8 cellular contexts compared by ENCODE assay signal in the genomic region with DNA sequence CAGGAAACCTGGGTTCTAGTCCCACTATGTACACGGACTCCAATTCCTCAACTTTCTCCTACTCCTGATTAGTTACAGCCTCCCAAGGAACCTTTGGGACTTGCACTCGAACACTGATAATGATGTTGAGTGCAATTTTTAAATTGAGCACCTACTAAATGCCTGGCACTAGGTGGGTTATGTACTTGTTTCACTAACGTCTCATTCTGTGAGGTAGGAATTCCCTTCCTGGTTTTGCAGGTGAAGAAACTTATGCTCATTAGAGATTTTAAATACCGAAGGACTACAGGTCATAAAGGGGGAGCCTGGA. TPM values are rescaled to one million over a fixed set of nuclear protein-coding genes. Genes with fewer than 3 reads are reported as not detected.
A peak's percentile ranks its signal among the peaks of the same experiment; 100 is the strongest.
DNase-seq lines count a peak whose midpoint lies in the region; ATAC-seq, FAIRE-seq and TF ChIP-seq lines count a peak whose summit lies in the region.

No MANE protein-coding gene starts in this region.

- no peak for FAIRE-seq in kidney (lab: Jason Lieb, UNC)

- H3K4me3 ChIP-seq in kidney (ENCODE audit: low read length in 2 of 2) (peak overlapping the region; percentile 83 to 89), tibial nerve (peak overlapping the region; percentile 62 to 83 (median 80))

- POLR2A ChIA-PET in activated CD8-positive, alpha-beta T cell treated with anti-CD3 and anti-CD28 coated beads, Interleukin-2, amount 10 ng/mL, durations not matched to agents 7 days and 5 days (lab: Charles Lee) = interaction anchor here (2.9 kb wide), 1 partner anchor 59 kb away, joined by 17 read pairs; a partner anchor contains a TSS

- H3K9ac ChIP-seq in kidney (ENCODE audit: low read length in 2 of 2) = peak overlapping the region in 1 of 2 donors; percentile 43

- no peak for TF ChIP-seq POLR2A in tibial nerve (IDR thresholded peaks at IDR 0.05)

- H3K27ac ChIP-seq in kidney (ENCODE audit: low read depth in 2 of 2, low read length in 2 of 2) (no peak overlapping the region), tibial nerve (no peak overlapping the region)

- H3K27ac Mint-ChIP-seq in activated T-cell treated with anti-CD3 and anti-CD28 coated beads, Interleukin-2, amount 50 U/mL, for 72 hours = peak overlapping the region; percentile 89
- peak overlapping the region; percentile 87 for H3K27ac Mint-ChIP-seq in activated CD8-positive, alpha-beta T cell treated with anti-CD3 and anti-CD28 coated beads, Interleukin-2, amount 10 ng/mL, durations not matched to agents 7 days and 5 days

- no peaks in the 10 kb centered on the region for H3K9me3 Mint-ChIP-seq in activated T-cell treated with anti-CD3 and anti-CD28 coated beads, Interleukin-2, amount 50 U/mL, for 72 hours
- H3K9me3 Mint-ChIP-seq in activated CD8-positive, alpha-beta T cell treated with anti-CD3 and anti-CD28 coated beads, Interleukin-2, amount 10 ng/mL, durations not matched to agents 7 days and 5 days (ENCODE audit: insufficient read depth) = no peaks in the 10 kb centered on the region

- ATAC-seq in activated T-cell treated with anti-CD3 and anti-CD28 coated beads, Interleukin-2, amount 50 U/mL, for 72 hours (replicated peaks in 1 of 2) = no peak
- ATAC-seq in activated CD8-positive, alpha-beta T cell treated with anti-CD3 and anti-CD28 coated beads, Interleukin-2, amount 10 ng/mL, durations not matched to agents 7 days and 5 days = no peak
- no peak for ATAC-seq in omental fat pad (ENCODE audit: low FRiP score)

- H3K9me3 ChIP-seq in kidney (ENCODE audit: control insufficient read depth in 1 of 2, low read length in 2 of 2) = no peaks in the 10 kb centered on the region
- no peaks in the 10 kb centered on the region for H3K9me3 ChIP-seq in tibial nerve

- H3K4me1 Mint-ChIP-seq in activated T-cell treated with anti-CD3 and anti-CD28 coated beads, Interleukin-2, amount 50 U/mL, for 72 hours (ENCODE audit: low read depth) = peaks cover 39% of the 10 kb centered on the region
- peaks cover 44% of the 10 kb centered on the region for H3K4me1 Mint-ChIP-seq in activated CD8-positive, alpha-beta T cell treated with anti-CD3 and anti-CD28 coated beads, Interleukin-2, amount 10 ng/mL, durations not matched to agents 7 days and 5 days (ENCODE audit: low read depth)

- CTCF ChIA-PET in activated CD8-positive, alpha-beta T cell treated with anti-CD3 and anti-CD28 coated beads, Interleukin-2, amount 10 ng/mL, durations not matched to agents 7 days and 5 days (lab: Charles Lee) = interaction anchor here (0.6 to 2.4 kb wide), 5 partner anchors 25 to 362 kb away, joined by 3 to 8 read pairs (median 5); no protein-coding TSS in a partner anchor

- DNase-seq in activated T-cell treated with anti-CD3 and anti-CD28 coated beads, Interleukin-2, amount 50 U/mL, for 72 hours = no peak
- DNase-seq in activated T-cell treated with anti-CD3 and anti-CD28 coated beads for 4 hours (no peak), kidney (no peak), tibial nerve (ENCODE audit: low spot score in 2 of 2) (no peak), omental fat pad (ENCODE audit: low spot score) (no peak), AG08395 (ENCODE audit: low spot score) (no peak)
- no peak for DNase-seq in activated CD8-positive, alpha-beta T cell treated with anti-CD3 and anti-CD28 coated beads, Interleukin-2, amount 10 ng/mL, durations not matched to agents 7 days and 5 days
- no peak for DNase-seq in stimulated activated CD4-positive, alpha-beta T cell treated with anti-CD3 and anti-CD28 coated beads, Interleukin-4, amount 100 ng/mL, for 24 hours

- no peaks in the 10 kb centered on the region for H3K27me3 Mint-ChIP-seq in activated T-cell treated with anti-CD3 and anti-CD28 coated beads, Interleukin-2, amount 50 U/mL, for 72 hours (ENCODE audit: low read depth)
- no peaks in the 10 kb centered on the region for H3K27me3 Mint-ChIP-seq in activated CD8-positive, alpha-beta T cell treated with anti-CD3 and anti-CD28 coated beads, Interleukin-2, amount 10 ng/mL, durations not matched to agents 7 days and 5 days (ENCODE audit: low read depth)

- peak overlapping the region; percentile 91 to 99 for H3K4me3 Mint-ChIP-seq in activated T-cell treated with anti-CD3 and anti-CD28 coated beads, Interleukin-2, amount 50 U/mL, for 72 hours
- peak overlapping the region; percentile 84 for H3K4me3 Mint-ChIP-seq in activated CD8-positive, alpha-beta T cell treated with anti-CD3 and anti-CD28 coated beads, Interleukin-2, amount 10 ng/mL, durations not matched to agents 7 days and 5 days

- H3K36me3 ChIP-seq in kidney (ENCODE audit: control insufficient read depth in 1 of 2, insufficient read depth in 2 of 2, low read length in 2 of 2) = peaks cover 0 to 5% of the 10 kb centered on the region in 2 donors
- peaks cover 0 to 21% (median 3%) of the 10 kb centered on the region in 3 donors for H3K36me3 ChIP-seq in tibial nerve

- intact Hi-C loops in kidney (cut with DNase I) = no loop called here

- no peaks in the 10 kb centered on the region for H3K27me3 ChIP-seq in tibial nerve

- TF ChIP-seq EP300 in tibial nerve (IDR thresholded peaks at IDR 0.05) = no peak

- peaks cover 6 to 21% of the 10 kb centered on the region in 2 donors for H3K36me3 Mint-ChIP-seq in activated T-cell treated with anti-CD3 and anti-CD28 coated beads, Interleukin-2, amount 50 U/mL, for 72 hours (ENCODE audit: insufficient read depth in 2 of 2)
- H3K36me3 Mint-ChIP-seq in activated CD8-positive, alpha-beta T cell treated with anti-CD3 and anti-CD28 coated beads, Interleukin-2, amount 10 ng/mL, durations not matched to agents 7 days and 5 days (ENCODE audit: low read depth) = peaks cover 38% of the 10 kb centered on the region

- 4 to 6% methylated on average over 4 of the region's 4 CpGs for WGBS in tibial nerve, 2 donors

- TF ChIP-seq CTCF in kidney (IDR thresholded peaks at IDR 0.05; ENCODE audit: borderline replicate concordance, extremely low read depth, insufficient read depth) = no peak
- TF ChIP-seq CTCF in tibial nerve (IDR thresholded peaks at IDR 0.05) = no peak
- TF ChIP-seq CTCF in omental fat pad (IDR thresholded peaks at IDR 0.05) = no peak

- peaks cover 13 to 14% of the 10 kb centered on the region in 2 donors for H3K4me1 ChIP-seq in kidney (ENCODE audit: control insufficient read depth in 1 of 2, insufficient read depth in 1 of 2, low read depth in 1 of 2, low read length in 2 of 2)
- H3K4me1 ChIP-seq in tibial nerve = peaks cover 0 to 23% (median 7%) of the 10 kb centered on the region in 4 donors

RNA-seq across cellular contexts. Expression of a gene that starts 0.5 kb away (rescaled TPM):
- 10 to 100 TPM; 17.7 to 19.1 TPM for total RNA-seq in activated T-cell treated with anti-CD3 and anti-CD28 coated beads, Interleukin-2, amount 50 U/mL, for 72 hours
- 10 to 100 TPM; 32.2 to 35.9 TPM for total RNA-seq in activated CD8-positive, alpha-beta T cell treated with anti-CD3 and anti-CD28 coated beads, Interleukin-2, amount 10 ng/mL, durations not matched to agents 7 days and 5 days
- total RNA-seq in kidney (2.8 TPM), tibial nerve (1 to 10 TPM in 1 of 4 donors, under 1 TPM in 3; 0.63 to 2.4 (median 0.83) TPM), omental fat pad (1 to 10 TPM; 1.1 to 4.9 (median 1.3) TPM)
- polyA plus RNA-seq in kidney (ENCODE audit: insufficient read depth, low read depth, low replicate concordance) = 1.1 TPM

RNA-seq across cellular contexts. Expression of a gene that starts 0.6 kb away (rescaled TPM):
- total RNA-seq in activated T-cell treated with anti-CD3 and anti-CD28 coated beads, Interleukin-2, amount 50 U/mL, for 72 hours = 100 to 1,000 TPM in 1 of 2 donors, 10 to 100 TPM in 1; 95.2 to 129 TPM
- total RNA-seq in activated CD8-positive, alpha-beta T cell treated with anti-CD3 and anti-CD28 coated beads, Interleukin-2, amount 10 ng/mL, durations not matched to agents 7 days and 5 days = 10 to 100 TPM; 66.4 to 70.2 TPM
- total RNA-seq in kidney (23.2 TPM), tibial nerve (10 to 100 TPM; 10.8 to 19.9 (median 15.2) TPM), omental fat pad (10 to 100 TPM; 14.9 to 22.9 (median 19.0) TPM)
- polyA plus RNA-seq in kidney (ENCODE audit: insufficient read depth, low read depth, low replicate concordance) = 26.7 TPM

RNA-seq across cellular contexts. Expression of a gene that starts 58.7 kb away (rescaled TPM):
- 10 to 100 TPM; 56.6 to 66.1 TPM for total RNA-seq in activated T-cell treated with anti-CD3 and anti-CD28 coated beads, Interleukin-2, amount 50 U/mL, for 72 hours
- 10 to 100 TPM; 49.5 to 50.9 TPM for total RNA-seq in activated CD8-positive, alpha-beta T cell treated with anti-CD3 and anti-CD28 coated beads, Interleukin-2, amount 10 ng/mL, durations not matched to agents 7 days and 5 days
- total RNA-seq in kidney (33.0 TPM), tibial nerve (10 to 100 TPM; 60.4 to 99.4 (median 63.3) TPM), omental fat pad (10 to 100 TPM; 44.7 to 95.4 (median 71.7) TPM)
- polyA plus RNA-seq in kidney (ENCODE audit: insufficient read depth, low read depth, low replicate concordance) = 95.9 TPM
